20 cellular contexts compared by ENCODE assay signal in genomic region chr2:181052523-181052891, GRCh38.
A peak's percentile ranks its signal among the peaks of the same experiment; 100 is the strongest.
DNase-seq lines count a peak whose midpoint lies in the region; ATAC-seq and TF ChIP-seq lines count a peak whose summit lies in the region.
"Had no signal": no experiment of that assay in that cellular context is flagged by ENCODE, and none has a peak within 500 bp of the region (broad histone marks: within the 10 kb centered on the region; RNA-seq: fewer than 3 reads in every experiment).

No MANE protein-coding gene starts in this region.

- H3K27me3 ChIP-seq in adrenal gland: no peaks in the 10 kb centered on the region
- H3K27me3 ChIP-seq: heart right ventricle had no signal

- H3K27ac ChIP-seq in adrenal gland: no peak overlapping the region
- H3K27ac ChIP-seq: heart right ventricle, skin epidermis, thoracic aorta had no signal

- no peak overlapping the region for H3K4me3 ChIP-seq in adrenal gland
- H3K4me3 ChIP-seq: heart right ventricle, skin epidermis, thoracic aorta had no signal

- DNase-seq in adrenal gland (no peak), KBM-7 (no peak), MV-4-11 (lab: John Stamatoyannopoulos, UW) (no peak)
- DNase-seq: activated CD4-positive, alpha-beta memory T cell treated with anti-CD3 and anti-CD28 coated beads for 36 hours; amygdala; Calu3; effector memory CD4-positive, alpha-beta T cell; heart right ventricle; islet precursor cell; naive thymus-derived CD8-positive, alpha-beta T cell; NCI-H1694; NCI-H226; stimulated activated CD4-positive, alpha-beta T cell treated with anti-CD3 and anti-CD28 coated beads, Interleukin-4, amount 100 ng/mL, for 24 hours had no signal

- H3K4me1 Mint-ChIP-seq in activated T-helper 17 cell treated with anti-CD3 and anti-CD28 coated beads, Interleukin-2, amount 50 U/mL, for 72 hours: peaks cover 20% of the 10 kb centered on the region

- in situ Hi-C loops in KBM-7 (cut with MboI; ENCODE audit: low pct_unique_long_range_greater_than_20kb, low sequenced_read_pairs): loop anchor here (25.0 kb wide), 1 partner anchor 940 kb away; no protein-coding TSS in a partner anchor

- H3K4me3 Mint-ChIP-seq in activated T-helper 17 cell treated with anti-CD3 and anti-CD28 coated beads, Interleukin-2, amount 50 U/mL, for 72 hours: peak overlapping the region; percentile 19
- H3K4me3 Mint-ChIP-seq: activated CD4-positive, alpha-beta memory T cell treated with anti-CD3 and anti-CD28 coated beads for 36 hours; B cell; naive thymus-derived CD8-positive, alpha-beta T cell had no signal

- no peaks in the 10 kb centered on the region for H3K9me3 ChIP-seq in adrenal gland (replicated peaks in 1 of 3)
- H3K9me3 ChIP-seq: heart right ventricle, thoracic aorta had no signal

- H3K36me3 Mint-ChIP-seq in activated T-helper 17 cell treated with anti-CD3 and anti-CD28 coated beads, Interleukin-2, amount 50 U/mL, for 72 hours (ENCODE audit: low read depth): no peaks in the 10 kb centered on the region
- H3K36me3 Mint-ChIP-seq: activated CD4-positive, alpha-beta memory T cell treated with anti-CD3 and anti-CD28 coated beads for 36 hours; naive thymus-derived CD8-positive, alpha-beta T cell had no signal

- intact Hi-C loops in adrenal gland (cut with DNase I): no loop called here

- no peaks in the 10 kb centered on the region for H3K9me3 Mint-ChIP-seq in activated T-helper 17 cell treated with anti-CD3 and anti-CD28 coated beads, Interleukin-2, amount 50 U/mL, for 72 hours
- H3K9me3 Mint-ChIP-seq: activated CD4-positive, alpha-beta memory T cell treated with anti-CD3 and anti-CD28 coated beads for 36 hours; naive thymus-derived CD8-positive, alpha-beta T cell had no signal

- TF ChIP-seq CTCF in adrenal gland (IDR thresholded peaks at IDR 0.05): no peak

- TF ChIP-seq POLR2A in adrenal gland (IDR thresholded peaks at IDR 0.05): no peak

- ATAC-seq in GM18858 (IDR thresholded peaks at IDR 0.05; ENCODE audit: unreplicated experiment) (peak; percentile 63), GM21367 (IDR thresholded peaks at IDR 0.05; ENCODE audit: unreplicated experiment) (peak; percentile 45), HG02973 (IDR thresholded peaks at IDR 0.05; ENCODE audit: unreplicated experiment) (peak; percentile 34)
- ATAC-seq in activated T-helper 17 cell treated with anti-CD3 and anti-CD28 coated beads, Interleukin-2, amount 50 U/mL, for 72 hours (replicated peaks): peak; percentile 74
- ATAC-seq: heart right ventricle; naive thymus-derived CD8-positive, alpha-beta T cell had no signal

- no peaks in the 10 kb centered on the region for H3K27me3 Mint-ChIP-seq in activated T-helper 17 cell treated with anti-CD3 and anti-CD28 coated beads, Interleukin-2, amount 50 U/mL, for 72 hours
- H3K27me3 Mint-ChIP-seq: activated CD4-positive, alpha-beta memory T cell treated with anti-CD3 and anti-CD28 coated beads for 36 hours; B cell; naive thymus-derived CD8-positive, alpha-beta T cell had no signal

- H3K36me3 ChIP-seq in adrenal gland (replicated peaks in 1 of 2): no peaks in the 10 kb centered on the region
- H3K36me3 ChIP-seq: heart right ventricle, thoracic aorta had no signal

- peak overlapping the region; percentile 59 for H3K27ac Mint-ChIP-seq in activated T-helper 17 cell treated with anti-CD3 and anti-CD28 coated beads, Interleukin-2, amount 50 U/mL, for 72 hours
- H3K27ac Mint-ChIP-seq: activated CD4-positive, alpha-beta memory T cell treated with anti-CD3 and anti-CD28 coated beads for 36 hours; B cell had no signal

- no peaks in the 10 kb centered on the region for H3K4me1 ChIP-seq in adrenal gland (replicated peaks in 1 of 2)
